ENCODE assay signal across 1 cellular context in the genomic region with DNA sequence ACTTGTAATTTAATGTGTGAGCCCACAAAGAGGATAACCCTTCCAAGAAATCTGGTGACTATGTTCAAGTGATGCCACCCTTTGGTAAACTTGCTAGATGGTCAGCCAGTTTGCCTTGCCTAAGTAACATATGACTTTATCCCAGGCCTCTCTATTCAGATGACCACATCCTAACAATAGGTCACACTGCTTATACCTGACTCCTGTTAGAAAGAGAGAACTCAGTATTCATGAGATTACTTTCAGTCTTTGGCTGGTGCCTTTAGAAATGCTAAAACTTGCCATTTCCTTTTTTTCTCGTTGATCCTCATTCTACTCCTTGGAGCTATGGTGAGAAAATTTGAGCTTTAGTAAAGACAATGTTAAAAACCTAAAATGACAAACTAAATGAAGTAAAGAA.
TF ChIP-seq lines count a peak whose summit lies in the region.

No MANE protein-coding gene starts in this region.

TF ChIP-seq in K562, 482 proteins besides CTCF, POLR2A, EP300 and RAD21 (continued from another document):
- TF ChIP-seq, protein P1, sequence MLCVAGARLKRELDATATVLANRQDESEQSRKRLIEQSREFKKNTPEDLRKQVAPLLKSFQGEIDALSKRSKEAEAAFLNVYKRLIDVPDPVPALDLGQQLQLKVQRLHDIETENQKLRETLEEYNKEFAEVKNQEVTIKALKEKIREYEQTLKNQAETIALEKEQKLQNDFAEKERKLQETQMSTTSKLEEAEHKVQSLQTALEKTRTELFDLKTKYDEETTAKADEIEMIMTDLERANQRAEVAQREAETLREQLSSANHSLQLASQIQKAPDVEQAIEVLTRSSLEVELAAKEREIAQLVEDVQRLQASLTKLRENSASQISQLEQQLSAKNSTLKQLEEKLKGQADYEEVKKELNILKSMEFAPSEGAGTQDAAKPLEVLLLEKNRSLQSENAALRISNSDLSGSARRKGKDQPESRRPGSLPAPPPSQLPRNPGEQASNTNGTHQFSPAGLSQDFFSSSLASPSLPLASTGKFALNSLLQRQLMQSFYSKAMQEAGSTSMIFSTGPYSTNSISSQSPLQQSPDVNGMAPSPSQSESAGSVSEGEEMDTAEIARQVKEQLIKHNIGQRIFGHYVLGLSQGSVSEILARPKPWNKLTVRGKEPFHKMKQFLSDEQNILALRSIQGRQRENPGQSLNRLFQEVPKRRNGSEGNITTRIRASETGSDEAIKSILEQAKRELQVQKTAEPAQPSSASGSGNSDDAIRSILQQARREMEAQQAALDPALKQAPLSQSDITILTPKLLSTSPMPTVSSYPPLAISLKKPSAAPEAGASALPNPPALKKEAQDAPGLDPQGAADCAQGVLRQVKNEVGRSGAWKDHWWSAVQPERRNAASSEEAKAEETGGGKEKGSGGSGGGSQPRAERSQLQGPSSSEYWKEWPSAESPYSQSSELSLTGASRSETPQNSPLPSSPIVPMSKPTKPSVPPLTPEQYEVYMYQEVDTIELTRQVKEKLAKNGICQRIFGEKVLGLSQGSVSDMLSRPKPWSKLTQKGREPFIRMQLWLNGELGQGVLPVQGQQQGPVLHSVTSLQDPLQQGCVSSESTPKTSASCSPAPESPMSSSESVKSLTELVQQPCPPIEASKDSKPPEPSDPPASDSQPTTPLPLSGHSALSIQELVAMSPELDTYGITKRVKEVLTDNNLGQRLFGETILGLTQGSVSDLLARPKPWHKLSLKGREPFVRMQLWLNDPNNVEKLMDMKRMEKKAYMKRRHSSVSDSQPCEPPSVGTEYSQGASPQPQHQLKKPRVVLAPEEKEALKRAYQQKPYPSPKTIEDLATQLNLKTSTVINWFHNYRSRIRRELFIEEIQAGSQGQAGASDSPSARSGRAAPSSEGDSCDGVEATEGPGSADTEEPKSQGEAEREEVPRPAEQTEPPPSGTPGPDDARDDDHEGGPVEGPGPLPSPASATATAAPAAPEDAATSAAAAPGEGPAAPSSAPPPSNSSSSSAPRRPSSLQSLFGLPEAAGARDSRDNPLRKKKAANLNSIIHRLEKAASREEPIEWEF (CRISPR knock-in tag; IDR thresholded peaks at IDR 0.05), result no peak
- no peak for TF ChIP-seq SMAD2 (IDR thresholded peaks at IDR 0.05; ENCODE audit: low read depth, low read length)
